ENCODE assay signal across 8 cellular contexts in genomic region chr11:4094348-4095291, GRCh38. TPM values are rescaled to one million over a fixed set of nuclear protein-coding genes. Genes with fewer than 3 reads are reported as not detected.
A peak's percentile ranks its signal among the peaks of the same experiment; 100 is the strongest.
DNase-seq lines count a peak whose midpoint lies in the region; ATAC-seq and TF ChIP-seq lines count a peak whose summit lies in the region.

RRM1 (plus strand) TSS chr11:4094799; CDS start chr11:4095013, 214 bp downstream.

- H3K4me3 ChIP-seq in SU-DHL-6 (ENCODE audit: insufficient read depth, low read length, poor library complexity, severe bottlenecking) (peak within 1 kb of the TSS; percentile 99), thymus (ENCODE audit: low read length) (peak within 1 kb of the TSS; percentile 73)

- POLR2A ChIA-PET in activated naive CD8-positive, alpha-beta T cell treated with anti-CD3 and anti-CD28 coated beads, Interleukin-2, amount 10 ng/mL, durations not matched to agents 7 days and 5 days (lab: Charles Lee), result interaction anchor here (0.5 to 2.5 kb wide), 6 partner anchors 10 to 286 kb away, joined by 3 to 13 read pairs (median 4); partner anchors contain the start of genes PGAP2, RHOG and STIM1

- H3K4me1 ChIP-seq in thymus (ENCODE audit: control insufficient read depth, insufficient read depth, low read length), result peaks cover 19% of the 10 kb centered on the region

- H3K4me1 Mint-ChIP-seq in activated naive CD8-positive, alpha-beta T cell treated with anti-CD3 and anti-CD28 coated beads, Interleukin-2, amount 10 ng/mL, durations not matched to agents 7 days and 5 days, result peaks cover 72% of the 10 kb centered on the region
- peaks cover 23% of the 10 kb centered on the region for H3K4me1 Mint-ChIP-seq in osteocyte (ENCODE audit: unreplicated experiment)

- H3K4me3 Mint-ChIP-seq in activated naive CD8-positive, alpha-beta T cell treated with anti-CD3 and anti-CD28 coated beads, Interleukin-2, amount 10 ng/mL, durations not matched to agents 7 days and 5 days, result peak within 1 kb of the TSS; percentile 98
- peak within 1 kb of the TSS; percentile 88 for H3K4me3 Mint-ChIP-seq in osteocyte (ENCODE audit: unreplicated experiment)

- peak; percentile 38 for TF ChIP-seq POLR2A in GM10847 (IDR thresholded peaks at IDR 0.05; ENCODE audit: extremely low read depth, insufficient read length)

- H3K36me3 ChIP-seq in SU-DHL-6 (ENCODE audit: low read length) (peaks cover 13% of the 10 kb centered on the region), thymus (ENCODE audit: control insufficient read depth, insufficient read depth) (peaks cover 17% of the 10 kb centered on the region)

- DNase-seq in NCI-H128 (lab: John Stamatoyannopoulos, UW; ENCODE audit: unreplicated experiment), result peak; percentile 96
- DNase-seq in activated naive CD8-positive, alpha-beta T cell treated with anti-CD3 and anti-CD28 coated beads, Interleukin-2, amount 10 ng/mL, durations not matched to agents 7 days and 5 days, result peak; percentile 94
- peak; percentile 94 to 99 (median 97) for DNase-seq in head of caudate nucleus
- peak; percentile 98 for DNase-seq in osteocyte (ENCODE audit: extremely low spot score, unreplicated experiment)

- no peaks in the 10 kb centered on the region for H3K27me3 Mint-ChIP-seq in activated naive CD8-positive, alpha-beta T cell treated with anti-CD3 and anti-CD28 coated beads, Interleukin-2, amount 10 ng/mL, durations not matched to agents 7 days and 5 days
- H3K27me3 Mint-ChIP-seq in osteocyte (ENCODE audit: unreplicated experiment), result no peaks in the 10 kb centered on the region

- intact Hi-C loops in head of caudate nucleus (cut with DNase I), result no loop called here

- H3F3A ChIP-seq in SU-DHL-6 (ENCODE audit: insufficient read depth), result peaks cover 10% of the 10 kb centered on the region; the same call in 1 of the 2 replicates

- ATAC-seq in HG02678 (IDR thresholded peaks at IDR 0.05; ENCODE audit: unreplicated experiment), result peak; percentile 96
- ATAC-seq in activated naive CD8-positive, alpha-beta T cell treated with anti-CD3 and anti-CD28 coated beads, Interleukin-2, amount 10 ng/mL, durations not matched to agents 7 days and 5 days (ENCODE audit: low read depth), result peak; percentile 93

- H3K27ac ChIP-seq in SU-DHL-6 (ENCODE audit: low read depth, low read length), result peak within 1 kb of the TSS; percentile 83
- peak within 1 kb of the TSS; percentile 72 for H3K27ac ChIP-seq in thymus (ENCODE audit: low read depth)

- under 1% methylated on average over 74 of the region's 74 CpGs for WGBS in thymus

- peak within 1 kb of the TSS; percentile 97 for H2AFZ ChIP-seq in SU-DHL-6 (ENCODE audit: low read depth, low read length, severe bottlenecking)

- H4K20me1 ChIP-seq in SU-DHL-6 (ENCODE audit: low read depth, low read length), result peaks cover 16% of the 10 kb centered on the region

- H3K9me3 ChIP-seq in SU-DHL-6 (ENCODE audit: insufficient read depth, low read length) (no peaks in the 10 kb centered on the region), thymus (ENCODE audit: control insufficient read depth) (no peaks in the 10 kb centered on the region)

- no peaks in the 10 kb centered on the region for H3K9me2 ChIP-seq in SU-DHL-6 (replicated peaks; ENCODE audit: insufficient read depth, low read length)

- peak within 1 kb of the TSS; percentile 93 for H3K9ac ChIP-seq in SU-DHL-6 (ENCODE audit: low read length)

- H3K36me3 Mint-ChIP-seq in activated naive CD8-positive, alpha-beta T cell treated with anti-CD3 and anti-CD28 coated beads, Interleukin-2, amount 10 ng/mL, durations not matched to agents 7 days and 5 days, result peaks cover 48% of the 10 kb centered on the region
- H3K36me3 Mint-ChIP-seq in osteocyte (ENCODE audit: unreplicated experiment), result peaks cover 2% of the 10 kb centered on the region

- peak within 1 kb of the TSS; percentile 99 for H3K4me2 ChIP-seq in SU-DHL-6 (ENCODE audit: low read depth, low read length, poor library complexity, severe bottlenecking)

- no peaks in the 10 kb centered on the region for H3K9me3 Mint-ChIP-seq in activated naive CD8-positive, alpha-beta T cell treated with anti-CD3 and anti-CD28 coated beads, Interleukin-2, amount 10 ng/mL, durations not matched to agents 7 days and 5 days
- no peaks in the 10 kb centered on the region for H3K9me3 Mint-ChIP-seq in osteocyte (ENCODE audit: unreplicated experiment)

- peak within 1 kb of the TSS; percentile 99 for H3K27ac Mint-ChIP-seq in activated naive CD8-positive, alpha-beta T cell treated with anti-CD3 and anti-CD28 coated beads, Interleukin-2, amount 10 ng/mL, durations not matched to agents 7 days and 5 days
- peak within 1 kb of the TSS; percentile 97 for H3K27ac Mint-ChIP-seq in osteocyte (ENCODE audit: unreplicated experiment)

- TF ChIP-seq CTCF in SU-DHL-6 (IDR thresholded peaks at IDR 0.05; ENCODE audit: insufficient read depth, low read length, poor library complexity, severe bottlenecking), result no peak
- TF ChIP-seq CTCF in osteocyte (IDR thresholded peaks at IDR 0.05), result no peak

- H3K79me2 ChIP-seq in SU-DHL-6 (ENCODE audit: insufficient read depth, low read length), result peaks cover 56% of the 10 kb centered on the region

- H3K27me3 ChIP-seq in SU-DHL-6 (ENCODE audit: low read length) (no peaks in the 10 kb centered on the region), thymus (ENCODE audit: control insufficient read depth, insufficient read depth) (no peaks in the 10 kb centered on the region)

RNA-seq across cellular contexts. Expression of gene RRM1, which starts in this region (rescaled TPM):
- 100 to 1,000 TPM; 126 to 130 TPM for total RNA-seq in activated naive CD8-positive, alpha-beta T cell treated with anti-CD3 and anti-CD28 coated beads, Interleukin-2, amount 10 ng/mL, durations not matched to agents 7 days and 5 days
- total RNA-seq in osteocyte, result 34.4 and 39.8 TPM in 2 replicates
- 16.5 TPM for polyA plus RNA-seq in thymus

Comparison
In these comparisons a context has a peak if more than half of its experiments do, and no peak if none do; other contexts are left out.
1. Peak in every context shown above with its lines: DNase-seq, ATAC-seq, H3K4me3 ChIP-seq and H3K27ac ChIP-seq.